Comparison of ENCODE assay signal across 26 cellular contexts in the genomic region with DNA sequence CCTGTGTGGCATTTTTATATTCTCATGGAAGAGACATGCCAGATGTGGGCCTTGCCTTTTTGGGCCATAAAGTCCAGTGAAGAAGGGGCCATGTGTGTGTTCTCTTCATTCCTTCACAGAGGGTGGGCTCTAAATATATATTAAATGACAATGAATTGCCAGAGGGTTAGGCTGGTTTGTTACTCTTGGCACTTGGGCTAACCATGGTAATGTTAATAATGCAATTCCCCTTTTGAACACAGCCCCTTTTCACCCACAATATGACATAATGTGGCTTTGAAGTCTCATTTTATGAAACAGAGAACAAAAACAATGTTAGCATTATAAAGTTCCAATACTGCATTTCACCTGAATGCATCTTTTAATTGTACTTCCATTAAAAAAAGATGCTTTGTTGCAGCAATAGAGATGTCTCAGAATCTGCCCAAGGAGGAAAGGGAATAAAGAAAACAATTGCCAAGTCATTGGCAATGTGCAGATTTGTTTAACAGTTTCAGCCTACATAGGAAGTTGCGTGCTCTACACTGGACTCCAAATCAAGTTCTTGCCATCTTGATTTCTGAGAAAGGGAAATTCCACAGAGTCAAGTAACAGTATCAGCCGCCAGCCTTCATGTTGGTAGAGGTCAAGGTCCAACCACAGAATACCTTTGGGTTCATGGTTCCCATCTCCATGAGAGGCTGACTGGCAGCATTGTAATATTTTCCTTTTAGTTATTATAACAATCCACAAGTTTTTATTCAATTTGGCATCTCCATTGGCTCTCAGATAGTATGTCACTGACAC.
DNase-seq lines count a peak whose midpoint lies in the region; FAIRE-seq and TF ChIP-seq lines count a peak whose summit lies in the region.
"Had no signal": no experiment of that assay in that cellular context is flagged by ENCODE, and none has a peak within 500 bp of the region (broad histone marks: within the 10 kb centered on the region; RNA-seq: fewer than 3 reads in every experiment).

No MANE protein-coding gene starts in this region.

- H3K27me3 ChIP-seq in colonic mucosa, result no peaks in the 10 kb centered on the region
- H3K27me3 ChIP-seq: BE2C had no signal

- no peaks in the 10 kb centered on the region for H3K9me3 ChIP-seq in colonic mucosa
- H3K9me3 ChIP-seq: BE2C, SK-N-SH had no signal

- intact Hi-C loops in colonic mucosa (cut with DNase I), result no loop called here

- FAIRE-seq in GM12891 (lab: Jason Lieb, UNC), result no peak
- FAIRE-seq: A204.1, GM12892, GM18507, RCC 7860 had no signal

- no peak overlapping the region for H3K9ac ChIP-seq in colonic mucosa (ENCODE audit: low read depth in 2 of 2, low read length in 2 of 2)
- H3K9ac ChIP-seq: KMS-11, SK-N-SH had no signal

- no peaks in the 10 kb centered on the region for H3K36me3 ChIP-seq in colonic mucosa
- H3K36me3 ChIP-seq: BE2C had no signal

- DNase-seq in H4 (ENCODE audit: low spot score), result peak; percentile 35
- peak; percentile 40 for DNase-seq in M059J (ENCODE audit: low read depth)
- DNase-seq in astrocyte of the cerebellum (ENCODE audit: low read depth), result peak; percentile 83
- peak; percentile 46 for DNase-seq in myocyte (ENCODE audit: low read depth)
- DNase-seq in GM10266 (ENCODE audit: extremely low spot score), result no peak
- no peak for DNase-seq in colonic mucosa
- no peak for DNase-seq in SW 1271 (lab: John Stamatoyannopoulos, UW)
- DNase-seq in GM12891 (ENCODE audit: insufficient read length, low spot score), result no peak
- DNase-seq: BE2C; CD4-positive, CD25-positive, alpha-beta regulatory T cell; COR-L47; DMS153; GF-D8; GOT3; NCI-H1105; NCI-H2081; NCI-H2171 treated with DMSO at 0.1 percent for 48 hours; NCI-H446; NCI-H526 treated with DMSO at 0.1 percent for 48 hours; NK-92 treated with Interleukin-12 subunit alpha and Interleukin-12 subunit beta, amount 100 ng/mL, for 24 hours; SK-N-SH had no signal

- no peak for TF ChIP-seq POLR2A in GM12891 (IDR thresholded peaks at IDR 0.05; ENCODE audit: low read depth, low read length)

- no peaks in the 10 kb centered on the region for H3K4me1 ChIP-seq in colonic mucosa
- H3K4me1 ChIP-seq: BE2C had no signal

- no peak for TF ChIP-seq CTCF in astrocyte of the cerebellum (IDR thresholded peaks at IDR 0.05; ENCODE audit: low read depth, low read length, missing control alignments)
- no peak for TF ChIP-seq CTCF in GM10266 (IDR thresholded peaks at IDR 0.05; ENCODE audit: control insufficient read depth, insufficient read depth, low read depth, missing control alignments)
- no peak for TF ChIP-seq CTCF in colonic mucosa (IDR thresholded peaks at IDR 0.05)

- H3K4me3 ChIP-seq in astrocyte of the cerebellum (ENCODE audit: low read depth, low read length) (no peak overlapping the region), colonic mucosa (no peak overlapping the region)

- H3K27ac ChIP-seq in colonic mucosa, result no peak overlapping the region
- H3K27ac ChIP-seq: KMS-11 had no signal

- in situ Hi-C loops in astrocyte of the cerebellum (cut with HindIII; ENCODE audit: low sequenced_read_pairs), result no loop called here

TF ChIP-seq in GM12891, 5 proteins besides CTCF, POLR2A, EP300 and RAD21:
- no peak for TF ChIP-seq POLR2AphosphoS5 (IDR thresholded peaks at IDR 0.05; ENCODE audit: low read depth, low read length)
- TF ChIP-seq SPI1 (IDR thresholded peaks at IDR 0.05; ENCODE audit: low read depth, low read length), result no peak
- TF ChIP-seq PAX5 (IDR thresholded peaks at IDR 0.05; ENCODE audit: insufficient read depth, low read length, severe bottlenecking), result no peak
- no peak for TF ChIP-seq TAF1 (IDR thresholded peaks at IDR 0.05; ENCODE audit: low read depth, low read length)
- no peak for TF ChIP-seq POU2F2 (IDR thresholded peaks at IDR 0.05; ENCODE audit: low read depth, low read length)

Comparison
In these comparisons a context has a peak if more than half of its experiments do, and no peak if none do; other contexts are left out.
1. DNase-seq: peak in H4 (single experiment), M059J (single experiment), astrocyte of the cerebellum (single experiment) and myocyte (single experiment); none in GM10266 (single experiment), colonic mucosa (single experiment), SW 1271 (0 of 2) and GM12891 (single experiment).